In genomic region chr17:45298546-45299285, GRCh38 we compare ENCODE assay signal across 10 cellular contexts. TPM values are rescaled to one million over a fixed set of nuclear protein-coding genes. Genes with fewer than 3 reads are reported as not detected.
A peak's percentile ranks its signal among the peaks of the same experiment; 100 is the strongest.
DNase-seq lines count a peak whose midpoint lies in the region; TF ChIP-seq lines count a peak whose summit lies in the region.
"Had no signal": no experiment of that assay in that cellular context is flagged by ENCODE, and none has a peak within 500 bp of the region (broad histone marks: within the 10 kb centered on the region; RNA-seq: fewer than 3 reads in every experiment).

No MANE protein-coding gene starts in this region.

- H3K4me2 ChIP-seq in OCI-LY1 (ENCODE audit: low read length): no peak overlapping the region

- intact Hi-C loops in sigmoid colon (cut with DNase I): no loop called here

- no peak for TF ChIP-seq EP300 in sigmoid colon (IDR thresholded peaks at IDR 0.05)

- TF ChIP-seq CTCF in GM12865 (IDR thresholded peaks at IDR 0.05; ENCODE audit: insufficient read depth, low read depth, low read length, missing control alignments): no peak
- no peak for TF ChIP-seq CTCF in OCI-LY1 (IDR thresholded peaks at IDR 0.05; ENCODE audit: low read length)
- TF ChIP-seq CTCF in epithelial cell of esophagus (IDR thresholded peaks at IDR 0.05; ENCODE audit: insufficient read depth, low read depth, low read length, missing control alignments): no peak
- no peak for TF ChIP-seq CTCF in sigmoid colon (IDR thresholded peaks at IDR 0.05)

- WGBS in sigmoid colon, 2 donors: 78 to 92% methylated on average over 8 of the region's 8 CpGs

- no peaks in the 10 kb centered on the region for H3K79me2 ChIP-seq in OCI-LY1 (ENCODE audit: insufficient read depth, low read length)

- H3K27me3 ChIP-seq in OCI-LY1 (ENCODE audit: insufficient read depth, low read length) (no peaks in the 10 kb centered on the region), sigmoid colon (no peaks in the 10 kb centered on the region)

- H3K9me2 ChIP-seq in OCI-LY1 (ENCODE audit: low read depth, low read length): no peaks in the 10 kb centered on the region

- no peak overlapping the region for H2AFZ ChIP-seq in OCI-LY1 (ENCODE audit: low read length)

- H3K4me1 ChIP-seq in OCI-LY1 (ENCODE audit: insufficient read depth, low read length, severe bottlenecking): peaks cover 55% of the 10 kb centered on the region
- H3K4me1 ChIP-seq in sigmoid colon: peaks cover 0 to 99% (median 98%) of the 10 kb centered on the region in 4 donors

- H3K36me3 ChIP-seq in OCI-LY1 (ENCODE audit: insufficient read depth, low read length): no peaks in the 10 kb centered on the region
- no peaks in the 10 kb centered on the region for H3K36me3 ChIP-seq in sigmoid colon

- H3K27ac ChIP-seq in OCI-LY1 (ENCODE audit: low read depth, low read length, poor library complexity, severe bottlenecking) (peak overlapping the region; percentile 45), sigmoid colon (peak overlapping the region; percentile 79 to 98 (median 92))

- TF ChIP-seq POLR2A in sigmoid colon (IDR thresholded peaks at IDR 0.05): no peak

- H3F3A ChIP-seq in OCI-LY1 (ENCODE audit: insufficient read depth, low read length): no peaks in the 10 kb centered on the region

- H3K9me3 ChIP-seq in OCI-LY1 (ENCODE audit: low read length) (no peaks in the 10 kb centered on the region), sigmoid colon (no peaks in the 10 kb centered on the region)

- DNase-seq in GM12865 (ENCODE audit: low read depth) (peak; percentile 36), epithelial cell of esophagus (ENCODE audit: low read depth) (peak; percentile 45), sigmoid colon (no peak), dermis blood vessel endothelial cell (no peak), NCI-H226 (no peak), pons (ENCODE audit: low spot score) (no peak)
- DNase-seq: activated CD4-positive, alpha-beta T cell treated with anti-CD3 and anti-CD28 coated beads for 4 hours; cortex of kidney had no signal

- H3K9ac ChIP-seq in OCI-LY1 (ENCODE audit: low read length): no peak overlapping the region

- H3K4me3 ChIP-seq in GM12865 (ENCODE audit: low read depth, low read length): no peak overlapping the region
- no peak overlapping the region for H3K4me3 ChIP-seq in OCI-LY1 (ENCODE audit: low read depth, low read length, poor library complexity, severe bottlenecking)
- no peak overlapping the region for H3K4me3 ChIP-seq in epithelial cell of esophagus (ENCODE audit: low read length)
- H3K4me3 ChIP-seq in sigmoid colon: no peak overlapping the region

- no peaks in the 10 kb centered on the region for H4K20me1 ChIP-seq in OCI-LY1 (ENCODE audit: insufficient read depth, low read length)

RNA-seq across cellular contexts. Expression of gene MAP3K14, which starts 18.1 kb away (rescaled TPM):
- total RNA-seq in sigmoid colon: 10 to 100 TPM in 3 of 4 donors, 1 to 10 TPM in 1; 9.2 to 28.5 (median 14.1) TPM
- polyA plus RNA-seq in sigmoid colon: 10 to 100 TPM in 1 of 3 donors, 1 to 10 TPM in 2; 7.2 to 20.8 (median 9.0) TPM
- 3.2 and 4.1 TPM in 2 replicates for total RNA-seq in dermis blood vessel endothelial cell

RNA-seq across cellular contexts. Expression of gene SPATA32, which starts 36.8 kb away (rescaled TPM):
- total RNA-seq in sigmoid colon: not detected
- under 1 TPM in 1 of 3 donors, not detected in 2; 0.07 TPM for polyA plus RNA-seq in sigmoid colon
- total RNA-seq in dermis blood vessel endothelial cell: 0.05 TPM in 1 of 2 replicates, not detected in the other
- total RNA-seq: NCI-H460 had no signal

Comparison
In these comparisons a context has a peak if more than half of its experiments do, and no peak if none do; other contexts are left out.
1. DNase-seq: peak in GM12865 (single experiment) and epithelial cell of esophagus (single experiment); none in sigmoid colon (single experiment), dermis blood vessel endothelial cell (single experiment), NCI-H226 (single experiment) and pons (single experiment).